16 cellular contexts compared by ENCODE assay signal in the genomic region with DNA sequence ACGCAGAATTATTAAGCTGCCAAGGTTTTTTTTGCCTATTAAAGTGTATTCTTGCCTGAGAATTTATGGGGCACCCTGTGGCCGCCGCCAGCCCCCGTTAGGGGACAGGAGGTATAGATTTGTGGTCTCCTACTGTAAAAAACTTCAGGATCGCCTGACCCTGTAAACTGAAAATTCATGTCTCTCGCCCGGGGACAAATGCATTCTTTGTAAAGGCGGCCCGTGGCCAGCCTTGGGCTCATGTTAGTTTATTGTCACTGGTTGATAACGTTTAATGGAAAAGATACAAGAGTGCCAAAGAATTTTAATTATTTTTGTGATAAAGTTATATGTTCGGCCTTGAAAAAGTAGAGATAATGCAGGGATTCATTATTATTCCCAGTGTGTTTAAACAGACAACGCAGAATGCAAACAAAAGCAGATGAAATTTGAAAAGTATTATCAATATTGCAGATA.
DNase-seq lines count a peak whose midpoint lies in the region; ATAC-seq and TF ChIP-seq lines count a peak whose summit lies in the region.
"Had no signal": no experiment of that assay in that cellular context is flagged by ENCODE, and none has a peak within 500 bp of the region (broad histone marks: within the 10 kb centered on the region; RNA-seq: fewer than 3 reads in every experiment).

No MANE protein-coding gene starts in this region.

- intact Hi-C loops in Right ventricle myocardium inferior (cut with DNase I), result no loop called here
- intact Hi-C loops in cardiac septum (cut with DNase I), result no loop called here
- intact Hi-C loops in PC-3 (cut with micrococcal nuclease), result no loop called here

- peak; percentile 10; the same call in 1 of the 2 replicates for TF ChIP-seq RAD21 in SK-N-SH (IDR thresholded peaks at IDR 0.05; ENCODE audit: low read length)

- H4K20me1 ChIP-seq in SK-N-SH (ENCODE audit: insufficient read depth) (no peaks in the 10 kb centered on the region), osteoblast (ENCODE audit: insufficient read depth, low read length) (no peaks in the 10 kb centered on the region), PC-3 (ENCODE audit: low read length) (no peaks in the 10 kb centered on the region)
- H4K20me1 ChIP-seq: BLaER1 treated with 17β-estradiol and CSF1 and Interleukin-3, amounts not matched to agents 10 nM and 100 nM had no signal

- H2AFZ ChIP-seq in SK-N-SH (ENCODE audit: low read depth) (no peak overlapping the region), osteoblast (ENCODE audit: low read length) (no peak overlapping the region), PC-3 (ENCODE audit: low read length) (no peak overlapping the region)

- peak; percentile 18 for DNase-seq in Right ventricle myocardium inferior (ENCODE audit: missing footprints)
- DNase-seq in cardiac septum (ENCODE audit: low spot score), result no peak
- DNase-seq in SK-N-SH, result peak; percentile 62
- peak; percentile 60 for DNase-seq in osteoblast (ENCODE audit: insufficient read length, low spot score, missing footprints)
- DNase-seq in NCI-H2081 treated with DMSO at 0.1 percent for 48 hours (lab: John Stamatoyannopoulos, UW), result no peak
- DNase-seq in PC-3, result no peak
- DNase-seq: AML-193; CD4-positive, CD25-positive, alpha-beta regulatory T cell; DMS53; GF-D8; GOT3; HFFc6 had no signal

- no peak overlapping the region for H3K4me3 ChIP-seq in SK-N-SH (ENCODE audit: low read depth in 2 of 2, low read length in 1 of 2)
- no peak overlapping the region for H3K4me3 ChIP-seq in osteoblast (ENCODE audit: insufficient read depth, low read length)
- H3K4me3 ChIP-seq in PC-3 (ENCODE audit: low read length), result no peak overlapping the region
- H3K4me3 ChIP-seq: BLaER1 treated with 17β-estradiol and CSF1 and Interleukin-3, amounts not matched to agents 10 nM and 100 nM; HAP-1 had no signal

- no peaks in the 10 kb centered on the region for H3K9me2 ChIP-seq in SK-N-SH
- H3K9me2 ChIP-seq in PC-3 (replicated peaks; ENCODE audit: low read length), result no peaks in the 10 kb centered on the region

- H3K9ac ChIP-seq in SK-N-SH (no peak overlapping the region), PC-3 (ENCODE audit: low read length) (no peak overlapping the region)
- H3K9ac ChIP-seq: BLaER1 treated with 17β-estradiol and CSF1 and Interleukin-3, amounts not matched to agents 10 nM and 100 nM had no signal

- ATAC-seq in Right ventricle myocardium inferior (no peak), HG02885 (IDR thresholded peaks at IDR 0.05; ENCODE audit: poor library complexity, unreplicated experiment) (no peak), PC-3 (no peak)

- no peak overlapping the region for H3K4me2 ChIP-seq in SK-N-SH
- no peak overlapping the region for H3K4me2 ChIP-seq in osteoblast (ENCODE audit: insufficient read depth, low read length)
- no peak overlapping the region for H3K4me2 ChIP-seq in PC-3 (ENCODE audit: low read length)
- H3K4me2 ChIP-seq: BLaER1 treated with 17β-estradiol and CSF1 and Interleukin-3, amounts not matched to agents 10 nM and 100 nM had no signal

- POLR2A ChIA-PET in SK-N-SH (lab: Yijun Ruan, JAX), result no interaction called here
- POLR2A ChIA-PET in PC-3 (lab: Charles Lee; ENCODE audit: unreplicated experiment), result no interaction called here

- no peaks in the 10 kb centered on the region for H3K27me3 ChIP-seq in SK-N-SH (ENCODE audit: insufficient read depth)
- H3K27me3 ChIP-seq in osteoblast (ENCODE audit: insufficient read depth, low read length), result no peaks in the 10 kb centered on the region
- peaks cover 4% of the 10 kb centered on the region; the same call in 1 of the 2 replicates for H3K27me3 ChIP-seq in PC-3 (ENCODE audit: low read length)
- H3K27me3 ChIP-seq: BLaER1 treated with 17β-estradiol and CSF1 and Interleukin-3, amounts not matched to agents 10 nM and 100 nM had no signal

- no peaks in the 10 kb centered on the region for H3K79me2 ChIP-seq in SK-N-SH (ENCODE audit: insufficient read depth)
- no peaks in the 10 kb centered on the region for H3K79me2 ChIP-seq in osteoblast (ENCODE audit: insufficient read depth, low read length)
- H3K79me2 ChIP-seq in PC-3 (ENCODE audit: low read length), result no peaks in the 10 kb centered on the region

- peaks cover 0 to 31% of the 10 kb centered on the region in 2 experiments; a peak in 2 of 4 replicates for H3K4me1 ChIP-seq in SK-N-SH (ENCODE audit: control insufficient read depth in 1 of 2, insufficient read depth in 2 of 2, low read depth in 1 of 2, low read length in 1 of 2)
- H3K4me1 ChIP-seq in osteoblast (ENCODE audit: insufficient read depth, low read length), result no peaks in the 10 kb centered on the region
- no peaks in the 10 kb centered on the region for H3K4me1 ChIP-seq in PC-3 (ENCODE audit: insufficient read depth, low read length)
- H3K4me1 ChIP-seq: HAP-1 had no signal

- WGBS in SK-N-SH (ENCODE audit: low lambda C conversion rate), result 25% methylated on average over 12 of the region's 12 CpGs

- H3F3A ChIP-seq in SK-N-SH (replicated peaks; ENCODE audit: insufficient read depth) (no peaks in the 10 kb centered on the region), PC-3 (ENCODE audit: low read length, unreplicated experiment) (no peaks in the 10 kb centered on the region)

- TF ChIP-seq CTCF in SK-N-SH (IDR thresholded peaks at IDR 0.05) (no peak), osteoblast (IDR thresholded peaks at IDR 0.05; ENCODE audit: extremely low read depth, low read depth, low read length) (no peak), PC-3 (conservative IDR thresholded peaks at IDR 0.05; ENCODE audit: low read depth, low read length) (no peak)

- no TSS peak for BruUV-seq in PC-3 (replicated peaks; lab: Mats Ljungman, UMichigan)

- H3K36me3 ChIP-seq in SK-N-SH (replicated peaks in 1 of 2; ENCODE audit: control insufficient read depth in 1 of 2, insufficient read depth in 2 of 2, low read length in 1 of 2), result no peaks in the 10 kb centered on the region
- no peaks in the 10 kb centered on the region for H3K36me3 ChIP-seq in osteoblast (ENCODE audit: insufficient read depth, low read length)
- H3K36me3 ChIP-seq in PC-3 (ENCODE audit: low read depth, low read length), result no peaks in the 10 kb centered on the region
- H3K36me3 ChIP-seq: BLaER1 treated with 17β-estradiol and CSF1 and Interleukin-3, amounts not matched to agents 10 nM and 100 nM; HAP-1 had no signal

- CTCF ChIA-PET in SK-N-SH (lab: Yijun Ruan, JAX), result no interaction called here
- CTCF ChIA-PET in PC-3 (lab: Charles Lee), result interaction anchor here (0.5 kb wide), 1 partner anchor 149 kb away, joined by 3 read pairs; no protein-coding TSS in a partner anchor

- no peaks in the 10 kb centered on the region for H3K9me3 ChIP-seq in SK-N-SH
- no peaks in the 10 kb centered on the region for H3K9me3 ChIP-seq in osteoblast (ENCODE audit: low read depth, low read length)
- H3K9me3 ChIP-seq in PC-3 (ENCODE audit: low read length), result no peaks in the 10 kb centered on the region
- H3K9me3 ChIP-seq: BLaER1 treated with 17β-estradiol and CSF1 and Interleukin-3, amounts not matched to agents 10 nM and 100 nM; HAP-1 had no signal

- H3K27ac ChIP-seq in SK-N-SH (ENCODE audit: low read depth in 2 of 2, low read length in 1 of 2) (peak overlapping the region in 1 of 2 experiments; percentile 76; a peak in 1 of 4 replicates), osteoblast (ENCODE audit: low read depth, low read length) (no peak overlapping the region), PC-3 (ENCODE audit: low read length) (no peak overlapping the region)
- H3K27ac ChIP-seq: 22Rv1; BLaER1 treated with 17β-estradiol and CSF1 and Interleukin-3, amounts not matched to agents 10 nM and 100 nM had no signal

- TF ChIP-seq EP300 in SK-N-SH (IDR thresholded peaks at IDR 0.05; ENCODE audit: borderline replicate concordance in 1 of 2, low read depth in 1 of 2, low read length in 1 of 2), result peak in 1 of 2 experiments; percentile 65; a peak in 1 of 4 replicates

TF ChIP-seq in SK-N-SH, 30 proteins besides CTCF, POLR2A, EP300 and RAD21:
- TF ChIP-seq RCOR1 (IDR thresholded peaks at IDR 0.05; ENCODE audit: low read length) (peak; percentile 65), GATA2 (CRISPR knock-in tag; IDR thresholded peaks at IDR 0.05) (0 out of 2 replicates have a peak, but pooled peaks have one; percentile 47)
- TF ChIP-seq, protein P1, sequence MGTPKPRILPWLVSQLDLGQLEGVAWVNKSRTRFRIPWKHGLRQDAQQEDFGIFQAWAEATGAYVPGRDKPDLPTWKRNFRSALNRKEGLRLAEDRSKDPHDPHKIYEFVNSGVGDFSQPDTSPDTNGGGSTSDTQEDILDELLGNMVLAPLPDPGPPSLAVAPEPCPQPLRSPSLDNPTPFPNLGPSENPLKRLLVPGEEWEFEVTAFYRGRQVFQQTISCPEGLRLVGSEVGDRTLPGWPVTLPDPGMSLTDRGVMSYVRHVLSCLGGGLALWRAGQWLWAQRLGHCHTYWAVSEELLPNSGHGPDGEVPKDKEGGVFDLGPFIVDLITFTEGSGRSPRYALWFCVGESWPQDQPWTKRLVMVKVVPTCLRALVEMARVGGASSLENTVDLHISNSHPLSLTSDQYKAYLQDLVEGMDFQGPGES (IDR thresholded peaks at IDR 0.05; ENCODE audit: low read depth, low read length), result no peak

Comparison
In these comparisons a context has a peak if more than half of its experiments do, and no peak if none do; other contexts are left out.
1. DNase-seq: peak in Right ventricle myocardium inferior (single experiment), SK-N-SH (single experiment) and osteoblast (single experiment); none in cardiac septum (single experiment), NCI-H2081 treated with DMSO at 0.1 percent for 48 hours (single experiment) and PC-3 (single experiment).